1 cellular context compared by ENCODE assay signal in genomic region chr4:38988353-38988752, GRCh38.
TF ChIP-seq lines count a peak whose summit lies in the region.

No MANE protein-coding gene starts in this region.

TF ChIP-seq in HepG2, 621 proteins besides CTCF, POLR2A, EP300 and RAD21:
- peak; percentile 28; the same call in 1 of the 2 replicates for TF ChIP-seq ZBTB33 (CRISPR knock-in tag; IDR thresholded peaks at IDR 0.05)
